In genomic region chr10:70092389-70092718, GRCh38 we compare ENCODE assay signal across 17 cellular contexts. TPM values are rescaled to one million over a fixed set of nuclear protein-coding genes. Genes with fewer than 3 reads are reported as not detected.
DNase-seq lines count a peak whose midpoint lies in the region; TF ChIP-seq lines count a peak whose summit lies in the region.
"Had no signal": no experiment of that assay in that cellular context is flagged by ENCODE, and none has a peak within 500 bp of the region (broad histone marks: within the 10 kb centered on the region; RNA-seq: fewer than 3 reads in every experiment).

No MANE protein-coding gene starts in this region.

- H3K27ac ChIP-seq in hepatocyte (peak overlapping the region; percentile 84), thymus (ENCODE audit: low read depth) (peak overlapping the region; percentile 61), endodermal cell (ENCODE audit: low read depth, low read length) (no peak overlapping the region)
- H3K27ac ChIP-seq: ascending aorta, esophagus squamous epithelium, GM23248, thyroid gland had no signal

- H3K36me3 Mint-ChIP-seq in activated naive CD4-positive, alpha-beta T cell treated with anti-CD3 and anti-CD28 coated beads for 36 hours (ENCODE audit: low read depth) = peaks cover 3% of the 10 kb centered on the region
- H3K36me3 Mint-ChIP-seq in activated CD4-positive, alpha-beta memory T cell treated with anti-CD3 and anti-CD28 coated beads for 36 hours = no peaks in the 10 kb centered on the region
- peaks cover 81% of the 10 kb centered on the region for H3K36me3 Mint-ChIP-seq in endodermal cell (ENCODE audit: low read depth)

- H3K9me3 ChIP-seq in hepatocyte (ENCODE audit: low read depth) = no peaks in the 10 kb centered on the region
- no peaks in the 10 kb centered on the region for H3K9me3 ChIP-seq in thymus (ENCODE audit: control insufficient read depth)
- H3K9me3 ChIP-seq in endodermal cell (ENCODE audit: control insufficient read depth, low read length) = no peaks in the 10 kb centered on the region
- H3K9me3 ChIP-seq: ascending aorta, esophagus squamous epithelium, thyroid gland had no signal

- POLR2A ChIA-PET in activated CD4-positive, alpha-beta memory T cell treated with anti-CD3 and anti-CD28 coated beads for 36 hours (lab: Charles Lee) = interaction anchor here (1.0 to 1.2 kb wide), 2 partner anchors 39 to 54 kb away, joined by 3 read pairs; partner anchors contain the start of gene TYSND1

- H3K27ac Mint-ChIP-seq in activated naive CD4-positive, alpha-beta T cell treated with anti-CD3 and anti-CD28 coated beads for 36 hours = peak overlapping the region; percentile 85
- peak overlapping the region; percentile 79 for H3K27ac Mint-ChIP-seq in activated CD4-positive, alpha-beta memory T cell treated with anti-CD3 and anti-CD28 coated beads for 36 hours
- H3K27ac Mint-ChIP-seq in endodermal cell = no peak overlapping the region

- peak overlapping the region; percentile 74 for H3K4me3 Mint-ChIP-seq in activated naive CD4-positive, alpha-beta T cell treated with anti-CD3 and anti-CD28 coated beads for 36 hours
- H3K4me3 Mint-ChIP-seq in activated CD4-positive, alpha-beta memory T cell treated with anti-CD3 and anti-CD28 coated beads for 36 hours = peak overlapping the region; percentile 58
- H3K4me3 Mint-ChIP-seq in endodermal cell = no peak overlapping the region

- no peaks in the 10 kb centered on the region for H3K27me3 ChIP-seq in hepatocyte
- no peaks in the 10 kb centered on the region for H3K27me3 ChIP-seq in thymus (ENCODE audit: control insufficient read depth, insufficient read depth)
- no peaks in the 10 kb centered on the region for H3K27me3 ChIP-seq in endodermal cell (ENCODE audit: control insufficient read depth, insufficient read depth, low read length, poor library complexity, severe bottlenecking)
- H3K27me3 ChIP-seq: ascending aorta, esophagus squamous epithelium, thyroid gland had no signal

- H3K4me1 ChIP-seq in hepatocyte (ENCODE audit: insufficient read depth) (peaks cover 19% of the 10 kb centered on the region), thymus (ENCODE audit: control insufficient read depth, insufficient read depth, low read length) (no peaks in the 10 kb centered on the region), endodermal cell (ENCODE audit: control insufficient read depth, insufficient read depth, low read length) (peaks cover 4% of the 10 kb centered on the region)
- H3K4me1 ChIP-seq: ascending aorta, esophagus squamous epithelium, thyroid gland had no signal

- intact Hi-C loops in activated naive CD4-positive, alpha-beta T cell treated with anti-CD3 and anti-CD28 coated beads for 36 hours (cut with micrococcal nuclease) = loop anchor here (1.0 to 5.0 kb wide), 5 partner anchors 54 to 270 kb away; partner anchors contain the start of genes SAR1A and TYSND1
- intact Hi-C loops in activated CD4-positive, alpha-beta memory T cell treated with anti-CD3 and anti-CD28 coated beads for 36 hours (cut with micrococcal nuclease) = loop anchor here (1.0 to 5.0 kb wide), 4 partner anchors 54 to 270 kb away; partner anchors contain the start of genes SAR1A and TYSND1

- no peaks in the 10 kb centered on the region for H3K9me2 ChIP-seq in hepatocyte (replicated peaks; ENCODE audit: insufficient read depth)

- H3K4me1 Mint-ChIP-seq in activated naive CD4-positive, alpha-beta T cell treated with anti-CD3 and anti-CD28 coated beads for 36 hours (ENCODE audit: low read depth) = peaks cover 32% of the 10 kb centered on the region
- H3K4me1 Mint-ChIP-seq in activated CD4-positive, alpha-beta memory T cell treated with anti-CD3 and anti-CD28 coated beads for 36 hours (ENCODE audit: low read depth) = peaks cover 34% of the 10 kb centered on the region
- no peaks in the 10 kb centered on the region for H3K4me1 Mint-ChIP-seq in endodermal cell

- TF ChIP-seq CTCF in hepatocyte (IDR thresholded peaks at IDR 0.05; ENCODE audit: poor library complexity) = no peak
- no peak for TF ChIP-seq CTCF in endodermal cell (conservative IDR thresholded peaks at IDR 0.05)

- H3K9ac ChIP-seq in endodermal cell (ENCODE audit: extremely low read depth, low read length, poor library complexity, severe bottlenecking) = no peak overlapping the region
- H3K9ac ChIP-seq: GM23248 had no signal

- H3K9me3 Mint-ChIP-seq in activated naive CD4-positive, alpha-beta T cell treated with anti-CD3 and anti-CD28 coated beads for 36 hours = no peaks in the 10 kb centered on the region
- H3K9me3 Mint-ChIP-seq in activated CD4-positive, alpha-beta memory T cell treated with anti-CD3 and anti-CD28 coated beads for 36 hours = no peaks in the 10 kb centered on the region
- no peaks in the 10 kb centered on the region for H3K9me3 Mint-ChIP-seq in endodermal cell

- no peaks in the 10 kb centered on the region for H4K20me1 ChIP-seq in hepatocyte (ENCODE audit: insufficient read depth, poor library complexity, severe bottlenecking)

- no peak overlapping the region for H2AFZ ChIP-seq in hepatocyte
- H2AFZ ChIP-seq: GM23248 had no signal

- H3K4me3 ChIP-seq in hepatocyte (no peak overlapping the region), thymus (ENCODE audit: low read length) (no peak overlapping the region), endodermal cell (ENCODE audit: low read length) (no peak overlapping the region)
- H3K4me3 ChIP-seq: ascending aorta, esophagus squamous epithelium, GM23248, thyroid gland had no signal

- H3K4me2 ChIP-seq in hepatocyte = no peak overlapping the region

- whole genome bisulfite sequencing in hepatocyte (ENCODE audit: low lambda C conversion rate, missing lambda C conversion rate) = 89% methylated on average over 7 of the region's 7 CpGs
- 94% methylated on average over 7 of the region's 7 CpGs for WGBS in thymus
- WGBS in endodermal cell (ENCODE audit: insufficient coverage in 1 of 2, insufficient read length in 1 of 2), 2 experiments = 94 to 96% methylated on average over 7 of the region's 7 CpGs

- CTCF ChIA-PET in activated naive CD4-positive, alpha-beta T cell treated with anti-CD3 and anti-CD28 coated beads for 36 hours (lab: Charles Lee) = interaction anchor here (0.6 to 6.1 kb wide), 5 partner anchors 7 to 366 kb away, joined by 3 to 46 read pairs (median 7); partner anchors contain the start of gene TYSND1
- CTCF ChIA-PET in activated CD4-positive, alpha-beta memory T cell treated with anti-CD3 and anti-CD28 coated beads for 36 hours (lab: Charles Lee) = interaction anchor here (1.2 to 3.5 kb wide), 4 partner anchors 23 to 272 kb away, joined by 4 to 31 read pairs (median 18); partner anchors contain the start of gene TYSND1

- no peak for DNase-seq in activated naive CD4-positive, alpha-beta T cell treated with anti-CD3 and anti-CD28 coated beads for 36 hours
- DNase-seq in activated naive CD4-positive, alpha-beta T cell treated with anti-CD3 and anti-CD28 coated beads, Interleukin-2, amount 50 U/mL, for 16 hours = no peak
- DNase-seq in activated CD4-positive, alpha-beta memory T cell treated with anti-CD3 and anti-CD28 coated beads for 36 hours = no peak
- DNase-seq in hepatocyte (ENCODE audit: low spot score) = no peak
- DNase-seq in NCI-H345 treated with DMSO at 0.1 percent for 48 hours (lab: John Stamatoyannopoulos, UW; ENCODE audit: unreplicated experiment) = no peak
- DNase-seq in Kasumi-1 (lab: John Stamatoyannopoulos, UW) = no peak
- DNase-seq in endodermal cell = no peak
- DNase-seq: DMS79 treated with DMSO at 0.1 percent for 48 hours, esophagus squamous epithelium, GM23248, mammary epithelial cell, MM.1S, NCI-H1436, NCI-H2171 treated with DMSO at 0.1 percent for 48 hours, thyroid gland had no signal

- no peaks in the 10 kb centered on the region for H3K36me3 ChIP-seq in hepatocyte (replicated peaks; ENCODE audit: insufficient read depth, low read depth)
- H3K36me3 ChIP-seq in thymus (ENCODE audit: control insufficient read depth, insufficient read depth) = no peaks in the 10 kb centered on the region
- peaks cover 91% of the 10 kb centered on the region for H3K36me3 ChIP-seq in endodermal cell (ENCODE audit: control insufficient read depth, insufficient read depth, low read length)
- H3K36me3 ChIP-seq: thyroid gland had no signal

- H3K79me2 ChIP-seq in hepatocyte = peaks cover 3% of the 10 kb centered on the region

- no peaks in the 10 kb centered on the region for H3K27me3 Mint-ChIP-seq in activated naive CD4-positive, alpha-beta T cell treated with anti-CD3 and anti-CD28 coated beads for 36 hours (ENCODE audit: low read depth)
- H3K27me3 Mint-ChIP-seq in activated CD4-positive, alpha-beta memory T cell treated with anti-CD3 and anti-CD28 coated beads for 36 hours = no peaks in the 10 kb centered on the region
- H3K27me3 Mint-ChIP-seq in endodermal cell (ENCODE audit: insufficient read depth) = no peaks in the 10 kb centered on the region

RNA-seq across cellular contexts. Expression of gene MACROH2A2, which starts 39.7 kb away (rescaled TPM):
- total RNA-seq in activated naive CD4-positive, alpha-beta T cell treated with anti-CD3 and anti-CD28 coated beads for 36 hours = 1 to 10 TPM; 2.7 to 3.2 TPM
- total RNA-seq in activated CD4-positive, alpha-beta memory T cell treated with anti-CD3 and anti-CD28 coated beads for 36 hours = 1 to 10 TPM; 4.1 to 4.8 TPM
- total RNA-seq in hepatocyte = 47.2 and 50.1 TPM in 2 replicates
- 45.7 and 52.2 TPM in 2 replicates for polyA plus RNA-seq in hepatocyte
- 12.9 TPM for polyA plus RNA-seq in thymus
- 100 to 1,000 TPM; 177 to 187 TPM for total RNA-seq in endodermal cell
- polyA plus RNA-seq in endodermal cell (2013, experiment 1 of 2) = 171 TPM
- 163 TPM for polyA plus RNA-seq in endodermal cell (2013, experiment 2 of 2)

RNA-seq across cellular contexts. Expression of gene AIFM2, which starts 40.3 kb away (rescaled TPM):
- total RNA-seq in activated naive CD4-positive, alpha-beta T cell treated with anti-CD3 and anti-CD28 coated beads for 36 hours = 1 to 10 TPM; 3.0 to 3.3 TPM
- total RNA-seq in activated CD4-positive, alpha-beta memory T cell treated with anti-CD3 and anti-CD28 coated beads for 36 hours = 1 to 10 TPM; 5.3 to 7.1 TPM
- 7.9 and 8.6 TPM in 2 replicates for total RNA-seq in hepatocyte
- 11.8 and 16.1 TPM in 2 replicates for polyA plus RNA-seq in hepatocyte
- 7.5 TPM for polyA plus RNA-seq in thymus
- 1 to 10 TPM; 7.1 to 7.6 TPM for total RNA-seq in endodermal cell
- polyA plus RNA-seq in endodermal cell (2013, experiment 1 of 2) = 0.85 TPM
- polyA plus RNA-seq in endodermal cell (2013, experiment 2 of 2) = 1.2 TPM

RNA-seq across cellular contexts. Expression of gene TYSND1, which starts 54.1 kb away (rescaled TPM):
- total RNA-seq in activated naive CD4-positive, alpha-beta T cell treated with anti-CD3 and anti-CD28 coated beads for 36 hours = 10 to 100 TPM; 12.5 to 13.0 TPM
- 10 to 100 TPM; 10.9 to 12.1 TPM for total RNA-seq in activated CD4-positive, alpha-beta memory T cell treated with anti-CD3 and anti-CD28 coated beads for 36 hours
- total RNA-seq in hepatocyte (12.1 and 12.6 TPM in 2 replicates), endodermal cell (10 to 100 TPM; 13.1 to 13.6 TPM)
- polyA plus RNA-seq in hepatocyte (13.3 and 22.0 TPM in 2 replicates), thymus (18.1 TPM)
- polyA plus RNA-seq in endodermal cell (2013, experiment 1 of 2) = 6.7 TPM
- 6.8 TPM for polyA plus RNA-seq in endodermal cell (2013, experiment 2 of 2)
